In the genomic region with DNA sequence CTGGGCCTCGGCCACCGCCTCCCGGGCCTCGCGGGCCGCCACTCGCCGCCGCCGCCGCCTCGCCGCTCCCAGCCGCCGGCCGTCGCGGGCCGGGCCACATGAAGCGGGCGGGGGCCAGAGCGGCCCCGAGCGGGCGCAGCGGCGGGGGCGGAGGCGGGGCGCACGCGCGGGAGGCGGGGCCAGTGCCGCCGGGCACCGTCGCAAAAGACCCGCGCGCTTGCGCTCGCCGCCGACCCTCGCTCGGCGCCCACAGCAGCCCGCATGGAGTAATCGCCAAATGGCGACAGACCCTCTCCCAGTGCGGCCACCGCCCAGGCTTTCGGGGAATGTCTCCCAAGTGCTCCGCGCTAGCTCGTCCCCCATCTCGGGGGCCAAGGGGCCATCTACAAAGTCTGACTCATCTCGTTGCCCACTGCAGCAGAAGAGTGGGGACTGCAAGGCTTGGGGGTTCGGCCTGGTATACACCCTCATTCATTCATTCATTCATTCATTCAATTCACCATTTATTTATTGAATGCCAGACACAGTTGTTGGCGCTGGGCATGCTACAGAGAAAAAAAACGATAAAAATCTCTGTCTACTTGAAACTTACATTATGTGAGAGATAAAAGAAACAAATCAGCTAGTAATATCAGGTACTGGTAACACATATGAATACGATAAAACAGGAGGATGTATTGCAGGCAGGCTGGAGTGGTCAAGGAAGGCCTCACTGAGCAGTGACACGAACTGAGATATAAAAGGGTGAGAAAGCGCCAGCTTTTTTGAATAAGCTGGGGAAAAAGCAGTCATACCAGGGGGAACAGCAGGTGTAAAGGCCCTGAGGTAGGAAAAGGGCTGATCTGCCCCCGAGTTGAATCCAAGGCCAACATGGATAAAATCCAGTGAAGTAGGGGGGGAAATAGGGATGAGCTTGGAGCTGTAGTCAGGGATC, we compare ENCODE assay signal across 8 cellular contexts. TPM values are rescaled to one million over a fixed set of nuclear protein-coding genes. Genes with fewer than 3 reads are reported as not detected.
A peak's percentile ranks its signal among the peaks of the same experiment; 100 is the strongest.
DNase-seq lines count a peak whose midpoint lies in the region; ATAC-seq, FAIRE-seq and TF ChIP-seq lines count a peak whose summit lies in the region.

A gene with protein sequence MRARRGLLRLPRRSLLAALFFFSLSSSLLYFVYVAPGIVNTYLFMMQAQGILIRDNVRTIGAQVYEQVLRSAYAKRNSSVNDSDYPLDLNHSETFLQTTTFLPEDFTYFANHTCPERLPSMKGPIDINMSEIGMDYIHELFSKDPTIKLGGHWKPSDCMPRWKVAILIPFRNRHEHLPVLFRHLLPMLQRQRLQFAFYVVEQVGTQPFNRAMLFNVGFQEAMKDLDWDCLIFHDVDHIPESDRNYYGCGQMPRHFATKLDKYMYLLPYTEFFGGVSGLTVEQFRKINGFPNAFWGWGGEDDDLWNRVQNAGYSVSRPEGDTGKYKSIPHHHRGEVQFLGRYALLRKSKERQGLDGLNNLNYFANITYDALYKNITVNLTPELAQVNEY (minus strand): TSS at position 100 of the 934 bp plus-strand sequence. CDS start 188 bp downstream, outside the sequence.

- H3K27me3 ChIP-seq in bronchial epithelial cell (ENCODE audit: control insufficient read depth, insufficient read depth, low read length): no peaks in the 10 kb centered on the region

- H3K36me3 ChIP-seq in bronchial epithelial cell (ENCODE audit: control insufficient read depth, insufficient read depth, low read length): no peaks in the 10 kb centered on the region

- TF ChIP-seq CTCF in WI38 (IDR thresholded peaks at IDR 0.05; ENCODE audit: low read depth, low read length) (no peak), bronchial epithelial cell (IDR thresholded peaks at IDR 0.05; ENCODE audit: insufficient read depth, low read length, severe bottlenecking) (no peak)

- peak; percentile 74 for DNase-seq in NCI-H1436 (lab: John Stamatoyannopoulos, UW)
- no peak for DNase-seq in NCI-H1436 treated with DMSO at 0.1 percent for 48 hours (lab: John Stamatoyannopoulos, UW)
- DNase-seq in NCI-H2196 treated with DMSO at 0.1 percent for 48 hours (lab: John Stamatoyannopoulos, UW; ENCODE audit: unreplicated experiment): peak; percentile 62
- no peak for DNase-seq in bronchial epithelial cell (ENCODE audit: low read depth)
- peak; percentile 92 for DNase-seq in iPS-NIHi11 (ENCODE audit: low spot score)

- no peak for FAIRE-seq in bronchial epithelial cell (lab: Jason Lieb, UNC)

- H3K27ac ChIP-seq in skin epidermis: peak within 1 kb of the TSS; percentile 79 to 97 (median 89)

- H3K4me3 ChIP-seq in WI38 (ENCODE audit: low read depth, low read length) (peak within 1 kb of the TSS; percentile 80), bronchial epithelial cell (ENCODE audit: low read depth, low read length) (peak within 1 kb of the TSS; percentile 86), skin epidermis (peak within 1 kb of the TSS; percentile 88 to 98 (median 92))

- ATAC-seq in HG02938 (IDR thresholded peaks at IDR 0.05; ENCODE audit: unreplicated experiment): peak; percentile 76

RNA-seq across cellular contexts. Expression of the gene that starts here (rescaled TPM):
- 9.7 and 25.2 TPM in 2 replicates for total RNA-seq in bronchial epithelial cell

Comparison
In these comparisons a context has a peak if more than half of its experiments do, and no peak if none do; other contexts are left out.
1. DNase-seq: peak in NCI-H1436 (single experiment), NCI-H2196 treated with DMSO at 0.1 percent for 48 hours (single experiment) and iPS-NIHi11 (single experiment); none in NCI-H1436 treated with DMSO at 0.1 percent for 48 hours (single experiment) and bronchial epithelial cell (single experiment).
2. Peak in every context shown above with its lines, with median percentiles within 50 percentile points of each other: H3K4me3 ChIP-seq.